In the genomic region with DNA sequence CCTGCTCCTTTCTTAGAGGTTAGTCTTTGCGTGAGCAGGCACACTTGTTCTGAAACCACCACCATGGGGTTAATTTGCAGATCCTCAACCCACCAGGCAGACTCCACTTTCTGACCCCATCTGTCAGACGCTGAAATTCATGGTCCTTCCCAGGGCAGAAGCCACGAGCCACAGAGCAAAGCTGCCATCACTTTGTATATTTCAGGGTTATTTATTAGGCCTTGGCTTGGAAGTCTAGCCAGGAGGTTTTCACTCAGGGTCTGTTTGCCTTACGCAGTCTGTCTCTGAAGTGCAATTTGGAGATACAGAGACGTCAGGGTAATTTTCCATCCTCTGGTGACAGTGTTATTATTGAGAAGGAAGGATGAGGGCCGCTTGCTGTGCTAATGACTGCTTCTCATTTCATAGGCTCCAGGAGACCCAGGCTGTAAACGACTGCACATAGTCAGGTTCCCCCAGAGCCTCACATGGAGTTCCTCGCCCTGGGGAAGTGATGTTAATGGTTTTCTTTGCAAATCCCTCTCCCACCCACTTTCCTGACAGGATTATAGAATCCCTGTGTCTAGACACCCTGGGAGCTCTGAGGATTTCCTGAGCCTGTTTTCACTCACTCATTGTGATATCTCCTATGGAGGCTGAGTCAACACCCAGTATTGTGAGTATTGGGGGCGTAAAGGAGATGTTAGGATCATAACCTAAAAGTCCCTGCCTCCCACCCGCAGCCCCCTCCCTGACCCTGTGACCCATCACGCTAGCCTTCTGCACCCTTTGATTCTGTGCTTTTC, we compare ENCODE assay signal across 15 cellular contexts.
A peak's percentile ranks its signal among the peaks of the same experiment; 100 is the strongest.
DNase-seq lines count a peak whose midpoint lies in the region; FAIRE-seq and TF ChIP-seq lines count a peak whose summit lies in the region.
"Had no signal": no experiment of that assay in that cellular context is flagged by ENCODE, and none has a peak within 500 bp of the region (broad histone marks: within the 10 kb centered on the region; RNA-seq: fewer than 3 reads in every experiment).

No MANE protein-coding gene starts in this region.

- H2BK5ac ChIP-seq in H9 (ENCODE audit: insufficient read length, low read length) (no peak overlapping the region), trophoblast cell (ENCODE audit: low read depth, low read length, poor library complexity) (peak overlapping the region; percentile 75)

- H3K9ac ChIP-seq in H9 (ENCODE audit: extremely low read depth, insufficient read length, low read length) (no peak overlapping the region), endodermal cell (ENCODE audit: extremely low read depth, low read length, poor library complexity, severe bottlenecking) (peak overlapping the region; percentile 2), trophoblast cell (ENCODE audit: low read length) (no peak overlapping the region)
- H3K9ac ChIP-seq: parathyroid adenoma had no signal

- no peak for DNase-seq in H9
- DNase-seq in NCI-H2227 (lab: John Stamatoyannopoulos, UW; ENCODE audit: unreplicated experiment): peak; percentile 87
- peak; percentile 74 for DNase-seq in endodermal cell
- DNase-seq in trophoblast cell: no peak
- no peak for DNase-seq in HTR-8/SVneo (ENCODE audit: insufficient read length, low spot score)
- no peak for DNase-seq in activated T-cell treated with anti-CD3 and anti-CD28 coated beads for 4 hours
- DNase-seq in 8988T: no peak
- DNase-seq in activated CD8-positive, alpha-beta memory T cell treated with anti-CD3 and anti-CD28 coated beads, Interleukin-2, amount 50 U/mL, for 4 hours: no peak
- DNase-seq: activated effector memory CD4-positive, alpha-beta T cell treated with anti-CD3 and anti-CD28 coated beads, Interleukin-2, amount 50 U/mL, for 16 hours; effector memory CD8-positive, alpha-beta T cell; NCI-H774; SHP77 treated with DMSO at 0.1 percent for 48 hours had no signal

- H3K27me3 ChIP-seq in H9 (ENCODE audit: insufficient read depth, low read length) (no peaks in the 10 kb centered on the region), endodermal cell (ENCODE audit: control insufficient read depth, insufficient read depth, low read length, poor library complexity, severe bottlenecking) (no peaks in the 10 kb centered on the region), trophoblast cell (ENCODE audit: insufficient read depth, low read length) (no peaks in the 10 kb centered on the region)

- H3K4me3 Mint-ChIP-seq in H9: peak overlapping the region; percentile 2 to 46; a peak in 3 of 5 replicates
- H3K4me3 Mint-ChIP-seq in endodermal cell: peak overlapping the region; percentile 28
- H3K4me3 Mint-ChIP-seq: B cell; effector memory CD8-positive, alpha-beta T cell had no signal

- no peak overlapping the region for H2BK20ac ChIP-seq in H9 (ENCODE audit: low read depth, low read length, poor library complexity, severe bottlenecking)

- H2BK120ac ChIP-seq in H9 (ENCODE audit: low read depth, low read length, poor library complexity, severe bottlenecking): no peak overlapping the region
- H2BK120ac ChIP-seq in trophoblast cell (ENCODE audit: insufficient read depth, low read length, poor library complexity): peak overlapping the region; percentile 82

- H3T11ph ChIP-seq in H9 (ENCODE audit: low read length): no peak overlapping the region

- WGBS in H9 (ENCODE audit: extremely low coverage, insufficient read length, low lambda C conversion rate): no CpG with 5 or more reads among the region's 11 CpGs
- WGBS in endodermal cell (ENCODE audit: insufficient coverage in 1 of 2, insufficient read length in 1 of 2), 2 experiments: 18 to 28% methylated on average over 3 to 11 of the region's 11 CpGs
- WGBS in trophoblast cell (ENCODE audit: extremely low coverage, insufficient coverage, insufficient read length): no CpG with 5 or more reads among the region's 11 CpGs

- H3K27ac Mint-ChIP-seq in H9: peak overlapping the region; percentile 44 to 91 (median 56); a peak in 6 of 7 replicates
- peak overlapping the region; percentile 80 for H3K27ac Mint-ChIP-seq in endodermal cell
- H3K27ac Mint-ChIP-seq: B cell; effector memory CD8-positive, alpha-beta T cell had no signal

- H4K5ac ChIP-seq in H9 (ENCODE audit: insufficient read length, low read depth, low read length): no peak overlapping the region

- H3K79me1 ChIP-seq in H9 (ENCODE audit: insufficient read depth, low read depth, low read length, poor library complexity, severe bottlenecking) (no peaks in the 10 kb centered on the region), trophoblast cell (ENCODE audit: low read length) (peaks cover 6% of the 10 kb centered on the region)

- H3K4ac ChIP-seq in H9 (ENCODE audit: low read depth, low read length): no peak overlapping the region; the same call in 1 of the 2 replicates
- peak overlapping the region; percentile 30 for H3K4ac ChIP-seq in trophoblast cell (ENCODE audit: low read depth, low read length)

- no peaks in the 10 kb centered on the region for H4K20me1 ChIP-seq in H9 (ENCODE audit: control insufficient read depth, insufficient read depth, insufficient read length)

- no peak overlapping the region for H3K56ac ChIP-seq in H9 (ENCODE audit: insufficient read length, low read depth, low read length)

- H3K23ac ChIP-seq in H9 (ENCODE audit: insufficient read length, low read depth, low read length): no peak overlapping the region
- H3K23ac ChIP-seq in trophoblast cell (ENCODE audit: low read length): no peak overlapping the region

- no peaks in the 10 kb centered on the region for H3K23me2 ChIP-seq in H9 (ENCODE audit: insufficient read length, low read depth, low read length, poor library complexity, severe bottlenecking)

- H3K79me2 ChIP-seq in H9 (ENCODE audit: insufficient read depth, low read length) (no peaks in the 10 kb centered on the region), trophoblast cell (ENCODE audit: control insufficient read depth, insufficient read depth, low read length, poor library complexity) (no peaks in the 10 kb centered on the region)
- H3K79me2 ChIP-seq: parathyroid adenoma had no signal

- TF ChIP-seq CTCF in H9 (conservative IDR thresholded peaks at IDR 0.05): no peak
- no peak for TF ChIP-seq CTCF in endodermal cell (conservative IDR thresholded peaks at IDR 0.05)

- H3K9me3 ChIP-seq in H9 (ENCODE audit: control insufficient read depth, low read depth, low read length): no peaks in the 10 kb centered on the region
- H3K9me3 ChIP-seq in endodermal cell (ENCODE audit: control insufficient read depth, low read length): peaks cover 16% of the 10 kb centered on the region
- H3K9me3 ChIP-seq in trophoblast cell (ENCODE audit: insufficient read depth, low read depth, low read length): no peaks in the 10 kb centered on the region

- H2AFZ ChIP-seq in H9 (ENCODE audit: low read length) (no peak overlapping the region), trophoblast cell (ENCODE audit: insufficient read depth, low read length, poor library complexity) (no peak overlapping the region)
- H2AFZ ChIP-seq: parathyroid adenoma had no signal

- H3K27ac ChIP-seq in H9 (ENCODE audit: insufficient read length, low read depth, low read length) (no peak overlapping the region), endodermal cell (ENCODE audit: low read depth, low read length) (peak overlapping the region; percentile 63), trophoblast cell (ENCODE audit: low read depth, low read length) (peak overlapping the region; percentile 80)
- H3K27ac ChIP-seq: parathyroid adenoma had no signal

- H3K27me3 Mint-ChIP-seq in H9 (ENCODE audit: low read depth) (no peaks in the 10 kb centered on the region), endodermal cell (ENCODE audit: insufficient read depth) (peaks cover 3% of the 10 kb centered on the region)

- H2AK5ac ChIP-seq in H9 (ENCODE audit: insufficient read length, low read length) (no peak overlapping the region), trophoblast cell (ENCODE audit: low read length) (no peak overlapping the region)

- H3K9me3 Mint-ChIP-seq in H9: peaks cover 7 to 9% of the 10 kb centered on the region in 2 experiments
- H3K9me3 Mint-ChIP-seq in endodermal cell: peaks cover 4% of the 10 kb centered on the region
- H3K9me3 Mint-ChIP-seq: effector memory CD8-positive, alpha-beta T cell had no signal

- H3K4me3 ChIP-seq in endodermal cell (ENCODE audit: low read length) (peak overlapping the region; percentile 61), trophoblast cell (ENCODE audit: low read depth, low read length) (no peak overlapping the region)

- H4K91ac ChIP-seq in H9 (ENCODE audit: insufficient read length, low read depth, low read length) (no peak overlapping the region), trophoblast cell (ENCODE audit: low read depth, low read length) (peak overlapping the region; percentile 90)

- H3K4me1 Mint-ChIP-seq in H9: peaks cover 73 to 74% of the 10 kb centered on the region in 2 experiments
- H3K4me1 Mint-ChIP-seq in endodermal cell: peaks cover 60% of the 10 kb centered on the region
- H3K4me1 Mint-ChIP-seq: B cell had no signal

- H2BK15ac ChIP-seq in H9 (ENCODE audit: low read depth, low read length): no peak overlapping the region

- H3K36me3 Mint-ChIP-seq in H9 (ENCODE audit: insufficient read depth in 1 of 3, low read depth in 3 of 3) (peaks cover 0 to 8% (median 2%) of the 10 kb centered on the region in 3 experiments; a peak in 4 of 7 replicates), endodermal cell (ENCODE audit: low read depth) (no peaks in the 10 kb centered on the region)

- H3K18ac ChIP-seq in H9 (ENCODE audit: insufficient read length, low read depth, low read length) (peak overlapping the region; percentile 58), trophoblast cell (ENCODE audit: low read length) (no peak overlapping the region)

- H3K4me1 ChIP-seq in H9 (ENCODE audit: insufficient read depth, low read length): peaks cover 9% of the 10 kb centered on the region; the same call in 1 of the 2 replicates
- peaks cover 32% of the 10 kb centered on the region for H3K4me1 ChIP-seq in endodermal cell (ENCODE audit: control insufficient read depth, insufficient read depth, low read length)
- H3K4me1 ChIP-seq in trophoblast cell (ENCODE audit: control insufficient read depth in 1 of 2, insufficient read depth in 2 of 2, low read length in 2 of 2): peaks cover 11 to 22% of the 10 kb centered on the region in 2 experiments
- H3K4me1 ChIP-seq: parathyroid adenoma had no signal

- H3K36me3 ChIP-seq in endodermal cell (ENCODE audit: control insufficient read depth, insufficient read depth, low read length): no peaks in the 10 kb centered on the region
- no peaks in the 10 kb centered on the region for H3K36me3 ChIP-seq in trophoblast cell (ENCODE audit: control insufficient read depth in 1 of 2, insufficient read depth in 2 of 2, low read length in 2 of 2)

- no peak overlapping the region for H2BK12ac ChIP-seq in H9 (ENCODE audit: insufficient read length, low read depth, low read length)
- peak overlapping the region; percentile 78 for H2BK12ac ChIP-seq in trophoblast cell (ENCODE audit: low read length)

- H4K8ac ChIP-seq in H9 (replicated peaks; ENCODE audit: insufficient read length, low read depth, low read length) (no peak overlapping the region), trophoblast cell (ENCODE audit: low read depth, low read length) (peak overlapping the region; percentile 65)

- no peak overlapping the region for H4K12ac ChIP-seq in trophoblast cell (ENCODE audit: low read depth, low read length)

- no peak for FAIRE-seq in HTR-8/SVneo (lab: Jason Lieb, UNC)
- FAIRE-seq: frontal cortex had no signal

- H3K14ac ChIP-seq in H9 (ENCODE audit: insufficient read depth, low read length) (no peak overlapping the region), trophoblast cell (ENCODE audit: low read length) (peak overlapping the region; percentile 79)

- H3K4me2 ChIP-seq in H9 (ENCODE audit: insufficient read depth, insufficient read length, low read length) (no peak overlapping the region), trophoblast cell (ENCODE audit: low read length) (peak overlapping the region; percentile 11)

Comparison
In these comparisons a context has a peak if more than half of its experiments do, and no peak if none do; other contexts are left out.
1. DNase-seq: peak in NCI-H2227 (single experiment) and endodermal cell (single experiment); none in H9 (single experiment), trophoblast cell (0 of 2), HTR-8/SVneo (single experiment), activated T-cell treated with anti-CD3 and anti-CD28 coated beads for 4 hours (single experiment), 8988T (single experiment) and activated CD8-positive, alpha-beta memory T cell treated with anti-CD3 and anti-CD28 coated beads, Interleukin-2, amount 50 U/mL, for 4 hours (single experiment).